ENCODE assay signal across 27 cellular contexts in genomic region chr2:107684421-107684820, GRCh38.
"Had no signal": no experiment of that assay in that cellular context is flagged by ENCODE, and none has a peak within 500 bp of the region (broad histone marks: within the 10 kb centered on the region; RNA-seq: fewer than 3 reads in every experiment).

No MANE protein-coding gene starts in this region.

- H3K9me3 Mint-ChIP-seq: stimulated activated naive B cell treated with anti-CD40 and anti-IgM and Interleukin-4, amounts not matched to agents 10 μg/mL and 1 μg/mL and 100 μg/mL, for 72 hours; stimulated activated naive CD8-positive, alpha-beta T cell treated with anti-CD3 and anti-CD28 coated beads, Interleukin-15, amount 100 ng/mL, for 72 hours; type B pancreatic cell had no signal

- DNase-seq: stimulated activated CD4-positive, alpha-beta T cell treated with anti-CD3 and anti-CD28 coated beads, Interleukin-2, amount 100 ng/mL, for 48 hours; stimulated activated CD4-positive, alpha-beta T cell treated with anti-CD3 and anti-CD28 coated beads, Interleukin-4, amount 100 ng/mL, for 1 hour; stimulated activated CD4-positive, alpha-beta T cell treated with anti-CD3 and anti-CD28 coated beads, Interleukin-4, amount 100 ng/mL, for 24 hours; stimulated activated CD4-positive, alpha-beta T cell treated with anti-CD3 and anti-CD28 coated beads, Interleukin-4, amount 100 ng/mL, for 4 hours; stimulated activated CD8-positive, alpha-beta memory T cell treated with anti-CD3 and anti-CD28 coated beads, Interleukin-4, amount 100 ng/mL, for 48 hours; stimulated activated naive B cell treated with anti-CD40 and anti-IgM and Interleukin-4, amounts not matched to agents 10 μg/mL and 1 μg/mL and 100 μg/mL, for 72 hours; stimulated activated naive CD4-positive, alpha-beta T cell; stimulated activated naive CD4-positive, alpha-beta T cell treated with Interleukin-2 at 50 U/mL for 16 hours; stimulated activated naive CD8-positive, alpha-beta T cell treated with anti-CD3 and anti-CD28 coated beads, Interleukin-15, amount 100 ng/mL, for 72 hours; stimulated activated naive CD8-positive, alpha-beta T cell treated with anti-CD3 and anti-CD28 coated beads, Interleukin-15, Interleukin-2, amounts not matched to agents 100 U/mL and 50 U/mL, for 24 hours; stomach; substantia nigra; testis; tibial artery; transverse colon; trophoblast cell; upper lobe of left lung; upper lobe of right lung; uterus had no signal

- H3K36me3 Mint-ChIP-seq: stimulated activated effector memory CD8-positive, alpha-beta T cell treated with anti-CD3 and anti-CD28 coated beads, Interleukin-12 subunit alpha, Interleukin-12 subunit beta, amount 100 ng/mL, for 72 hours; stimulated activated memory B cell treated with anti-CD40 and anti-IgM and Interleukin-4, amounts not matched to agents 10 μg/mL and 1 μg/mL and 100 μg/mL, for 72 hours; stimulated activated naive B cell treated with anti-CD40 and anti-IgM and Interleukin-4, amounts not matched to agents 10 μg/mL and 1 μg/mL and 100 μg/mL, for 72 hours; type B pancreatic cell had no signal

- H3K27me3 Mint-ChIP-seq: stimulated activated memory B cell treated with anti-CD40 and anti-IgM and Interleukin-4, amounts not matched to agents 10 μg/mL and 1 μg/mL and 100 μg/mL, for 72 hours; stimulated activated naive B cell treated with anti-CD40 and anti-IgM and Interleukin-4, amounts not matched to agents 10 μg/mL and 1 μg/mL and 100 μg/mL, for 72 hours; stimulated activated naive CD8-positive, alpha-beta T cell treated with anti-CD3 and anti-CD28 coated beads, Interleukin-15, amount 100 ng/mL, for 72 hours; stimulated activated naive CD8-positive, alpha-beta T cell treated with anti-CD3 and anti-CD28 coated beads, Interleukin-15, Interleukin-2, amounts not matched to agents 100 ng/mL and 50 ng/mL, for 24 hours had no signal

- H3K27ac Mint-ChIP-seq: stimulated activated effector memory CD8-positive, alpha-beta T cell treated with anti-CD3 and anti-CD28 coated beads, Interleukin-12 subunit alpha, Interleukin-12 subunit beta, amount 100 ng/mL, for 72 hours; stimulated activated memory B cell treated with anti-CD40 and anti-IgM and Interleukin-4, amounts not matched to agents 10 μg/mL and 1 μg/mL and 100 μg/mL, for 72 hours; stimulated activated naive B cell treated with anti-CD40 and anti-IgM and Interleukin-4, amounts not matched to agents 10 μg/mL and 1 μg/mL and 100 μg/mL, for 72 hours; stimulated activated naive CD8-positive, alpha-beta T cell treated with anti-CD3 and anti-CD28 coated beads, Interleukin-15, amount 100 ng/mL, for 72 hours; stimulated activated naive CD8-positive, alpha-beta T cell treated with anti-CD3 and anti-CD28 coated beads, Interleukin-15, Interleukin-2, amounts not matched to agents 100 ng/mL and 50 ng/mL, for 24 hours; type B pancreatic cell had no signal

- H3K4me1 ChIP-seq: stomach, suprapubic skin, testis, tibial nerve, transverse colon, upper lobe of left lung, upper lobe of right lung, uterus, vagina had no signal

- H3K27ac ChIP-seq: stomach, suprapubic skin, testis, thoracic aorta, tibial artery, tibial nerve, transverse colon, upper lobe of left lung, upper lobe of right lung, uterus, vagina had no signal

- H3K4me1 Mint-ChIP-seq: stimulated activated effector memory CD8-positive, alpha-beta T cell treated with anti-CD3 and anti-CD28 coated beads, Interleukin-12 subunit alpha, Interleukin-12 subunit beta, amount 100 ng/mL, for 72 hours; stimulated activated memory B cell treated with anti-CD40 and anti-IgM and Interleukin-4, amounts not matched to agents 10 μg/mL and 1 μg/mL and 100 μg/mL, for 72 hours; stimulated activated naive B cell treated with anti-CD40 and anti-IgM and Interleukin-4, amounts not matched to agents 10 μg/mL and 1 μg/mL and 100 μg/mL, for 72 hours; stimulated activated naive CD8-positive, alpha-beta T cell treated with anti-CD3 and anti-CD28 coated beads, Interleukin-15, amount 100 ng/mL, for 72 hours had no signal

- H3K4me3 ChIP-seq: stomach, suprapubic skin, testis, thoracic aorta, tibial artery, tibial nerve, transverse colon, upper lobe of left lung, upper lobe of right lung, uterus, vagina had no signal

- H3K9me3 ChIP-seq: stomach, suprapubic skin, testis, thoracic aorta, tibial artery, tibial nerve, transverse colon, upper lobe of left lung, upper lobe of right lung, uterus, vagina had no signal

- H3K27me3 ChIP-seq: stomach, suprapubic skin, testis, tibial artery, tibial nerve, transverse colon, upper lobe of left lung, upper lobe of right lung, uterus, vagina had no signal

- H3K36me3 ChIP-seq: stomach, suprapubic skin, thoracic aorta, tibial artery, tibial nerve, transverse colon, upper lobe of left lung, upper lobe of right lung, uterus, vagina had no signal

- H3K4me3 Mint-ChIP-seq: stimulated activated effector memory CD8-positive, alpha-beta T cell treated with anti-CD3 and anti-CD28 coated beads, Interleukin-12 subunit alpha, Interleukin-12 subunit beta, amount 100 ng/mL, for 72 hours; stimulated activated memory B cell treated with anti-CD40 and anti-IgM and Interleukin-4, amounts not matched to agents 10 μg/mL and 1 μg/mL and 100 μg/mL, for 72 hours; stimulated activated naive B cell treated with anti-CD40 and anti-IgM and Interleukin-4, amounts not matched to agents 10 μg/mL and 1 μg/mL and 100 μg/mL, for 72 hours; stimulated activated naive CD8-positive, alpha-beta T cell treated with anti-CD3 and anti-CD28 coated beads, Interleukin-15, amount 100 ng/mL, for 72 hours; stimulated activated naive CD8-positive, alpha-beta T cell treated with anti-CD3 and anti-CD28 coated beads, Interleukin-15, Interleukin-2, amounts not matched to agents 100 ng/mL and 50 ng/mL, for 24 hours; type B pancreatic cell had no signal
